Comparison of ENCODE assay signal across 8 cellular contexts in the genomic region with DNA sequence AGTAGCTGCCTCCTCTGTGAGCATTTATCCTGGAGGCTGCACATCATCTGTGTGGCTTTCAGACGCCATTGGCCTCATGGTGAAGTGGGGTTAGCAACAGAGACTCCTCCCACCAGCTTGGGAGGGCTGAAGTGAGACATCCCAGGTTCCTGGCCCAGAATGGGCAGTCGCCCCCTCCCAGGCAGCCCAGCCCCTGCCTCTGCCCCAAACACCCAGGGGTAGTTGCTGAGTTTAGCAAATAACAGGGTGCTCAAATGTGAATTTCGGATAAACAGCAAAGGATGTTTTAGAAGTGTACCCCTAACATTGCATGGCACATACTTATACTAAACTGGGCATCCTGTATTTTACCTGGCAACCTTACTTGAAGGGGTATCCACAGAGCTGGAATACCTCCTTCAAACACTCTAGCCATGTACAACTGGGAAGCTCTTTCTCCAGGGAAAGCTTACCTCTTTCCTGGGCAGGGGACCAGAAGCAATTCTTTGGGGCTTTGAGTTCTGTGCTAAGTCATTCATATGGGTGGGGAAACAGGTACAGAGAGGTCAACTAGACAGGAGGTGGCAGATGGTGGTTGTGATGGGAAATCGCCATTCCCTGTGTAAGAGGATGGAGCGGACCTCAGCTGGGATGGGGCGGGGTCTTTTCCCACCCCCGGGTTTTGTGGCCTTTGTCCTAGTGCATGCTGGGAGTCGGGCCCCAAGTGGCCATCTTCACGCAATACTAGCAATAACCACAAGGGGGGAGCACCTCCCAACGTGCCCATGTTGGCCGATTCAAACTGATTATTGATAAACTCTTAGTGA. TPM values are rescaled to one million over a fixed set of nuclear protein-coding genes. Genes with fewer than 3 reads are reported as not detected.
DNase-seq lines count a peak whose midpoint lies in the region; ATAC-seq and TF ChIP-seq lines count a peak whose summit lies in the region.

No MANE protein-coding gene starts in this region.

- peaks cover 28% of the 10 kb centered on the region for H3K27me3 ChIP-seq in HL-60 (ENCODE audit: insufficient read depth, poor library complexity, severe bottlenecking)
- no peaks in the 10 kb centered on the region for H3K27me3 ChIP-seq in OCI-LY3 (ENCODE audit: low read depth, low read length)
- no peaks in the 10 kb centered on the region for H3K27me3 ChIP-seq in prostate gland (replicated peaks; ENCODE audit: insufficient read depth)

- no peaks in the 10 kb centered on the region for H4K20me1 ChIP-seq in OCI-LY3 (ENCODE audit: insufficient read depth, low read length)

- DNase-seq in DMS 273 treated with DMSO at 0.1 percent for 48 hours (lab: John Stamatoyannopoulos, UW), result peak; percentile 23
- peak; percentile 16 to 36 for DNase-seq in HL-60 (ENCODE audit: low read depth in 1 of 2, low spot score in 1 of 2)
- DNase-seq in activated T-helper 9 cell treated with anti-CD3 and anti-CD28 coated beads, Interleukin-2, amount 50 U/mL, for 16 hours (ENCODE audit: low read depth), result peak; percentile 31
- DNase-seq in glomerular visceral epithelial cell (ENCODE audit: extremely low spot score), result peak; percentile 47
- no peak for DNase-seq in prostate gland (ENCODE audit: low spot score)

- TF ChIP-seq POLR2A in prostate gland (IDR thresholded peaks at IDR 0.05), result no peak

- no peaks in the 10 kb centered on the region for H3K9me3 ChIP-seq in OCI-LY3 (ENCODE audit: insufficient read depth, low read length)
- no peaks in the 10 kb centered on the region for H3K9me3 ChIP-seq in prostate gland

- intact Hi-C loops in prostate gland (cut with DNase I), result no loop called here

- no peak overlapping the region for H3K4me3 ChIP-seq in HL-60 (replicated peaks; ENCODE audit: insufficient read depth, low read length)
- peak overlapping the region; percentile 65 for H3K4me3 ChIP-seq in OCI-LY3 (ENCODE audit: low read length)
- no peak overlapping the region for H3K4me3 ChIP-seq in prostate gland

- H3K4me2 ChIP-seq in OCI-LY3 (ENCODE audit: low read length), result peak overlapping the region; percentile 80

- H3K4me1 ChIP-seq in OCI-LY3 (ENCODE audit: low read length), result peaks cover 21% of the 10 kb centered on the region
- no peaks in the 10 kb centered on the region for H3K4me1 ChIP-seq in prostate gland (replicated peaks)

- H2AFZ ChIP-seq in OCI-LY3 (ENCODE audit: low read depth, low read length), result peak overlapping the region; percentile 99

- ATAC-seq in HG02588 (IDR thresholded peaks at IDR 0.05; ENCODE audit: unreplicated experiment) (no peak), HG03571 (IDR thresholded peaks at IDR 0.05; ENCODE audit: unreplicated experiment) (no peak)

- H3K79me2 ChIP-seq in OCI-LY3 (ENCODE audit: low read length), result no peaks in the 10 kb centered on the region

- TF ChIP-seq CTCF in HL-60 (IDR thresholded peaks at IDR 0.05; ENCODE audit: insufficient read depth, low read length), result peak; percentile 63
- TF ChIP-seq CTCF in OCI-LY3 (IDR thresholded peaks at IDR 0.05; ENCODE audit: low read depth, low read length), result peak; percentile 87
- peak in 3 of 4 experiments; percentile 63 to 74 (median 72) for TF ChIP-seq CTCF in prostate gland (IDR thresholded peaks at IDR 0.05)

- WGBS in prostate gland, result 29% methylated on average over 11 of the region's 11 CpGs

- H3K36me3 ChIP-seq in OCI-LY3 (replicated peaks; ENCODE audit: low read depth, low read length), result no peaks in the 10 kb centered on the region
- H3K36me3 ChIP-seq in prostate gland, result no peaks in the 10 kb centered on the region

- H3K9ac ChIP-seq in OCI-LY3 (ENCODE audit: low read length), result peak overlapping the region; percentile 57

- H3K27ac ChIP-seq in HL-60 (replicated peaks) (no peak overlapping the region), OCI-LY3 (ENCODE audit: low read length) (peak overlapping the region; percentile 2; the same call in 1 of the 2 replicates), prostate gland (no peak overlapping the region)

RNA-seq across cellular contexts. Expression of a gene that starts 19.3 kb away (rescaled TPM):
- total RNA-seq in prostate gland, result 10 to 100 TPM; 14.1 to 28.1 TPM

RNA-seq across cellular contexts. Expression of a gene that starts 27.0 kb away (rescaled TPM):
- total RNA-seq in prostate gland, result not detected

RNA-seq across cellular contexts. Expression of a gene that starts 48.0 kb away (rescaled TPM):
- 10 to 100 TPM; 16.8 to 31.1 TPM for total RNA-seq in prostate gland

RNA-seq across cellular contexts. Expression of a gene that starts 57.6 kb away (rescaled TPM):
- total RNA-seq in prostate gland, result 10 to 100 TPM; 18.1 to 20.0 TPM
